Comparison of ENCODE assay signal across 27 cellular contexts in genomic region chr3:196655496-196655895, GRCh38. TPM values are rescaled to one million over a fixed set of nuclear protein-coding genes. Genes with fewer than 3 reads are reported as not detected.
"Had no signal": no experiment of that assay in that cellular context is flagged by ENCODE, and none has a peak within 500 bp of the region (broad histone marks: within the 10 kb centered on the region; RNA-seq: fewer than 3 reads in every experiment).

No MANE protein-coding gene starts in this region.

- H3K36me3 ChIP-seq: breast epithelium, ovary, prostate gland, tibial artery had no signal

- H3K27ac Mint-ChIP-seq: activated CD4-positive, alpha-beta memory T cell treated with anti-CD3 and anti-CD28 coated beads, Interleukin-2, amount 10 ng/mL, durations not matched to agents 7 days and 5 days; activated naive CD4-positive, alpha-beta T cell treated with anti-CD3 and anti-CD28 coated beads, Interleukin-2, amount 50 U/mL, for 24 hours; WTC11 had no signal

- H3K4me3 Mint-ChIP-seq: activated CD4-positive, alpha-beta memory T cell treated with anti-CD3 and anti-CD28 coated beads, Interleukin-2, amount 10 ng/mL, durations not matched to agents 7 days and 5 days; activated CD4-positive, alpha-beta T cell treated with anti-CD3 and anti-CD28 coated beads, Interleukin-2, amount 10 ng/mL, durations not matched to agents 7 days and 5 days; activated naive CD4-positive, alpha-beta T cell treated with anti-CD3 and anti-CD28 coated beads, Interleukin-2, amount 50 U/mL, for 24 hours; dendritic cell treated with granulocyte-macrophage colony-stimulating factor and Interleukin-4, amounts not matched to agents 40 ng/mL and 50 ng/mL, for 4 days; stimulated activated naive B cell treated with anti-CD40 and anti-IgM and Interleukin-4, amounts not matched to agents 10 μg/mL and 1 μg/mL and 100 μg/mL, for 72 hours; WTC11 had no signal

- H3K9me3 ChIP-seq: breast epithelium, esophagus muscularis mucosa, left ventricle myocardium inferior, mucosa of descending colon, ovary, prostate gland, suprapubic skin, tibial artery, upper lobe of right lung had no signal

- H3K4me3 ChIP-seq: breast epithelium, esophagus muscularis mucosa, left ventricle myocardium inferior, lung, mucosa of descending colon, ovary, prostate gland, smooth muscle cell, suprapubic skin, tibial artery, upper lobe of right lung had no signal

- H3K36me3 Mint-ChIP-seq: WTC11 had no signal

- H3K27ac ChIP-seq: breast epithelium, esophagus muscularis mucosa, left ventricle myocardium inferior, ovary, prostate gland, suprapubic skin, tibial artery, upper lobe of right lung had no signal

- ATAC-seq: mucosa of descending colon; stimulated activated naive B cell treated with anti-CD40 and anti-IgM and Interleukin-4, amounts not matched to agents 10 μg/mL and 1 μg/mL and 100 μg/mL, for 72 hours; upper lobe of right lung; WTC11 had no signal

- DNase-seq: activated CD4-positive, alpha-beta memory T cell treated with anti-CD3 and anti-CD28 coated beads, Interleukin-2, amount 10 ng/mL, durations not matched to agents 7 days and 5 days; activated CD4-positive, alpha-beta T cell treated with anti-CD3 and anti-CD28 coated beads for 1 hour; activated CD4-positive, alpha-beta T cell treated with anti-CD3 and anti-CD28 coated beads, Interleukin-2, amount 10 ng/mL, durations not matched to agents 7 days and 5 days; activated gamma-delta T cell treated with Interleukin-2 at 50 U/mL for 16 hours; central memory CD4-positive, alpha-beta T cell; foreskin melanocyte; left ventricle myocardium inferior; mucosa of descending colon; ovary; retina; stimulated activated CD4-positive, alpha-beta T cell treated with anti-CD3 and anti-CD28 coated beads, Interleukin-1b, Interleukin-23, amount 100 ng/mL, for 48 hours; stimulated activated CD4-positive, alpha-beta T cell treated with anti-CD3 and anti-CD28 coated beads, Interleukin-4, amount 100 ng/mL, for 4 hours; stimulated activated CD8-positive, alpha-beta memory T cell treated with anti-CD3 and anti-CD28 coated beads, Interleukin-4, amount 100 ng/mL, for 48 hours; stimulated activated naive B cell treated with anti-CD40 and anti-IgM and Interleukin-4, amounts not matched to agents 10 μg/mL and 1 μg/mL and 100 μg/mL, for 72 hours had no signal

- FAIRE-seq: islet of Langerhans had no signal

- H3K27me3 Mint-ChIP-seq: activated CD4-positive, alpha-beta memory T cell treated with anti-CD3 and anti-CD28 coated beads, Interleukin-2, amount 10 ng/mL, durations not matched to agents 7 days and 5 days; activated CD4-positive, alpha-beta T cell treated with anti-CD3 and anti-CD28 coated beads, Interleukin-2, amount 10 ng/mL, durations not matched to agents 7 days and 5 days; activated naive CD4-positive, alpha-beta T cell treated with anti-CD3 and anti-CD28 coated beads, Interleukin-2, amount 50 U/mL, for 24 hours; dendritic cell treated with granulocyte-macrophage colony-stimulating factor and Interleukin-4, amounts not matched to agents 40 ng/mL and 50 ng/mL, for 4 days; stimulated activated naive B cell treated with anti-CD40 and anti-IgM and Interleukin-4, amounts not matched to agents 10 μg/mL and 1 μg/mL and 100 μg/mL, for 72 hours had no signal

- H3K4me1 ChIP-seq: breast epithelium, prostate gland had no signal

- H3K9me3 Mint-ChIP-seq: activated CD4-positive, alpha-beta memory T cell treated with anti-CD3 and anti-CD28 coated beads, Interleukin-2, amount 10 ng/mL, durations not matched to agents 7 days and 5 days; activated CD4-positive, alpha-beta T cell treated with anti-CD3 and anti-CD28 coated beads, Interleukin-2, amount 10 ng/mL, durations not matched to agents 7 days and 5 days; activated naive CD4-positive, alpha-beta T cell treated with anti-CD3 and anti-CD28 coated beads, Interleukin-2, amount 50 U/mL, for 24 hours; dendritic cell treated with granulocyte-macrophage colony-stimulating factor and Interleukin-4, amounts not matched to agents 40 ng/mL and 50 ng/mL, for 4 days; stimulated activated naive B cell treated with anti-CD40 and anti-IgM and Interleukin-4, amounts not matched to agents 10 μg/mL and 1 μg/mL and 100 μg/mL, for 72 hours; WTC11 had no signal

RNA-seq across cellular contexts. Expression of gene NRROS, which starts 16.0 kb away (rescaled TPM):
- polyA plus RNA-seq: neural cell, smooth muscle cell had no signal
